1 cellular context compared by ENCODE assay signal in the genomic region with DNA sequence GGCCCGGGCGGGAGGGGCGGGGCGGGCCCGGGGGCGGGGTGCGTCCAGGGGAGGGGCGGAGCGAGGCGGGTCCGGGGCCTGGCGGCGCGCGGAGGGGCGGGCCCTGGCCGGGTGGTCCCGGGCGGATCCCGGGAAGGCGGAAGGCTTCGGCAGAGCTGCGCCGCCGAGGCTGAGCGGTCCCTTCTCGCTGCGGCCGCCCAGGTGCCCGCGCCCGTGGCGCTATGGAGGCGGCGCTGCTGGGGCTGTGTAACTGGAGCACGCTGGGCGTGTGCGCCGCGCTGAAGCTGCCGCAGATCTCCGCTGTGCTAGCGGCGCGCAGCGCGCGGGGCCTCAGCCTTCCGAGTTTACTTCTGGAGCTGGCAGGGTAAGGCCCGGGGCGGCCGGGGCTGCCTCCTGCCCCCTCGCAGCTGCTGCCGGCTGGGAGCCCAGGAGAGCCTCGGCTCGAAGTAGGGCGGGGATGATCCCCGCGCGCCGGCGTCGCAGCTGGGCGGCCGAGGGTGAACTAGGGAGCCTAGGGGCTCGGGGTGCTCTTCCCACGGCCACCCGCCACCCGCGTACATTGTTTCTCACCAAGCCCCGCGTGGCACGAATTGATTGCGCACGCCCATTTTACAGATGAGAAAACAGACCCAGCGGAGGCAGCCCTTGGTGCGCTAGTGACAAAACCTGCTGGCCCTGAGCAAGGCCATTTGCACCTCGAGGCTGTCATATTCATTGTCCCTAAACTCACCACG.
TF ChIP-seq lines count a peak whose summit lies in the region.

TSS of gene SLC66A3 (plus strand) at position 142 of the 734 bp plus-strand sequence. CDS start at position 222, 80 bp downstream.

TF ChIP-seq in SK-N-SH, 30 proteins besides CTCF, POLR2A, EP300 and RAD21 (continued from another document):
- TF ChIP-seq, protein P1, sequence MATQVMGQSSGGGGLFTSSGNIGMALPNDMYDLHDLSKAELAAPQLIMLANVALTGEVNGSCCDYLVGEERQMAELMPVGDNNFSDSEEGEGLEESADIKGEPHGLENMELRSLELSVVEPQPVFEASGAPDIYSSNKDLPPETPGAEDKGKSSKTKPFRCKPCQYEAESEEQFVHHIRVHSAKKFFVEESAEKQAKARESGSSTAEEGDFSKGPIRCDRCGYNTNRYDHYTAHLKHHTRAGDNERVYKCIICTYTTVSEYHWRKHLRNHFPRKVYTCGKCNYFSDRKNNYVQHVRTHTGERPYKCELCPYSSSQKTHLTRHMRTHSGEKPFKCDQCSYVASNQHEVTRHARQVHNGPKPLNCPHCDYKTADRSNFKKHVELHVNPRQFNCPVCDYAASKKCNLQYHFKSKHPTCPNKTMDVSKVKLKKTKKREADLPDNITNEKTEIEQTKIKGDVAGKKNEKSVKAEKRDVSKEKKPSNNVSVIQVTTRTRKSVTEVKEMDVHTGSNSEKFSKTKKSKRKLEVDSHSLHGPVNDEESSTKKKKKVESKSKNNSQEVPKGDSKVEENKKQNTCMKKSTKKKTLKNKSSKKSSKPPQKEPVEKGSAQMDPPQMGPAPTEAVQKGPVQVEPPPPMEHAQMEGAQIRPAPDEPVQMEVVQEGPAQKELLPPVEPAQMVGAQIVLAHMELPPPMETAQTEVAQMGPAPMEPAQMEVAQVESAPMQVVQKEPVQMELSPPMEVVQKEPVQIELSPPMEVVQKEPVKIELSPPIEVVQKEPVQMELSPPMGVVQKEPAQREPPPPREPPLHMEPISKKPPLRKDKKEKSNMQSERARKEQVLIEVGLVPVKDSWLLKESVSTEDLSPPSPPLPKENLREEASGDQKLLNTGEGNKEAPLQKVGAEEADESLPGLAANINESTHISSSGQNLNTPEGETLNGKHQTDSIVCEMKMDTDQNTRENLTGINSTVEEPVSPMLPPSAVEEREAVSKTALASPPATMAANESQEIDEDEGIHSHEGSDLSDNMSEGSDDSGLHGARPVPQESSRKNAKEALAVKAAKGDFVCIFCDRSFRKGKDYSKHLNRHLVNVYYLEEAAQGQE (IDR thresholded peaks at IDR 0.05; ENCODE audit: low read depth, low read length), result no peak
- TF ChIP-seq MXI1 (IDR thresholded peaks at IDR 0.05; ENCODE audit: low read depth, low read length) (peak; percentile 89), RFX5 (IDR thresholded peaks at IDR 0.05; ENCODE audit: low read length) (no peak), PBX3 (IDR thresholded peaks at IDR 0.05) (no peak), FOSL2 (IDR thresholded peaks at IDR 0.05; ENCODE audit: borderline replicate concordance, low read depth) (no peak), RCOR1 (IDR thresholded peaks at IDR 0.05; ENCODE audit: low read length) (no peak), GATA2 (CRISPR knock-in tag; IDR thresholded peaks at IDR 0.05) (no peak), SIN3A (IDR thresholded peaks at IDR 0.05; ENCODE audit: borderline replicate concordance, low read depth, low read length) (peak; percentile 45; the same call in 1 of the 2 replicates), JUND (IDR thresholded peaks at IDR 0.05) (no peak), FOXM1 (IDR thresholded peaks at IDR 0.05; ENCODE audit: low read depth) (no peak), CHD2 (IDR thresholded peaks at IDR 0.05; ENCODE audit: low read length, partially characterized antibody) (peak; percentile 58), POLR2AphosphoS5 (IDR thresholded peaks at IDR 0.05; ENCODE audit: low read depth, low read length) (peak; percentile 83; the same call in 1 of the 2 replicates), SMC3 (IDR thresholded peaks at IDR 0.05; ENCODE audit: low read depth, low read length) (peak; percentile 16; the same call in 1 of the 2 replicates)
- TF ChIP-seq, protein P2, sequence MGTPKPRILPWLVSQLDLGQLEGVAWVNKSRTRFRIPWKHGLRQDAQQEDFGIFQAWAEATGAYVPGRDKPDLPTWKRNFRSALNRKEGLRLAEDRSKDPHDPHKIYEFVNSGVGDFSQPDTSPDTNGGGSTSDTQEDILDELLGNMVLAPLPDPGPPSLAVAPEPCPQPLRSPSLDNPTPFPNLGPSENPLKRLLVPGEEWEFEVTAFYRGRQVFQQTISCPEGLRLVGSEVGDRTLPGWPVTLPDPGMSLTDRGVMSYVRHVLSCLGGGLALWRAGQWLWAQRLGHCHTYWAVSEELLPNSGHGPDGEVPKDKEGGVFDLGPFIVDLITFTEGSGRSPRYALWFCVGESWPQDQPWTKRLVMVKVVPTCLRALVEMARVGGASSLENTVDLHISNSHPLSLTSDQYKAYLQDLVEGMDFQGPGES (IDR thresholded peaks at IDR 0.05; ENCODE audit: low read depth, low read length), result no peak
- TF ChIP-seq, protein P3, sequence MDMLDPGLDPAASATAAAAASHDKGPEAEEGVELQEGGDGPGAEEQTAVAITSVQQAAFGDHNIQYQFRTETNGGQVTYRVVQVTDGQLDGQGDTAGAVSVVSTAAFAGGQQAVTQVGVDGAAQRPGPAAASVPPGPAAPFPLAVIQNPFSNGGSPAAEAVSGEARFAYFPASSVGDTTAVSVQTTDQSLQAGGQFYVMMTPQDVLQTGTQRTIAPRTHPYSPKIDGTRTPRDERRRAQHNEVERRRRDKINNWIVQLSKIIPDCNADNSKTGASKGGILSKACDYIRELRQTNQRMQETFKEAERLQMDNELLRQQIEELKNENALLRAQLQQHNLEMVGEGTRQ (IDR thresholded peaks at IDR 0.05; ENCODE audit: borderline replicate concordance, low read depth, low read length), result no peak
- TF ChIP-seq, protein P4, sequence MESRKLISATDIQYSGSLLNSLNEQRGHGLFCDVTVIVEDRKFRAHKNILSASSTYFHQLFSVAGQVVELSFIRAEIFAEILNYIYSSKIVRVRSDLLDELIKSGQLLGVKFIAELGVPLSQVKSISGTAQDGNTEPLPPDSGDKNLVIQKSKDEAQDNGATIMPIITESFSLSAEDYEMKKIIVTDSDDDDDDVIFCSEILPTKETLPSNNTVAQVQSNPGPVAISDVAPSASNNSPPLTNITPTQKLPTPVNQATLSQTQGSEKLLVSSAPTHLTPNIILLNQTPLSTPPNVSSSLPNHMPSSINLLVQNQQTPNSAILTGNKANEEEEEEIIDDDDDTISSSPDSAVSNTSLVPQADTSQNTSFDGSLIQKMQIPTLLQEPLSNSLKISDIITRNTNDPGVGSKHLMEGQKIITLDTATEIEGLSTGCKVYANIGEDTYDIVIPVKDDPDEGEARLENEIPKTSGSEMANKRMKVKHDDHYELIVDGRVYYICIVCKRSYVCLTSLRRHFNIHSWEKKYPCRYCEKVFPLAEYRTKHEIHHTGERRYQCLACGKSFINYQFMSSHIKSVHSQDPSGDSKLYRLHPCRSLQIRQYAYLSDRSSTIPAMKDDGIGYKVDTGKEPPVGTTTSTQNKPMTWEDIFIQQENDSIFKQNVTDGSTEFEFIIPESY (IDR thresholded peaks at IDR 0.05; ENCODE audit: borderline replicate concordance, low read depth), result no peak
- TF ChIP-seq, protein P5, sequence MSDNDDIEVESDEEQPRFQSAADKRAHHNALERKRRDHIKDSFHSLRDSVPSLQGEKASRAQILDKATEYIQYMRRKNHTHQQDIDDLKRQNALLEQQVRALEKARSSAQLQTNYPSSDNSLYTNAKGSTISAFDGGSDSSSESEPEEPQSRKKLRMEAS (IDR thresholded peaks at IDR 0.05; ENCODE audit: low read depth), result peak; percentile 77; the same call in 1 of the 2 replicates
